10 cellular contexts compared by ENCODE assay signal in genomic region chrX:42094208-42094607, GRCh38.
DNase-seq lines count a peak whose midpoint lies in the region; ATAC-seq lines count a peak whose summit lies in the region.
"Had no signal": no experiment of that assay in that cellular context is flagged by ENCODE, and none has a peak within 500 bp of the region (broad histone marks: within the 10 kb centered on the region; RNA-seq: fewer than 3 reads in every experiment).

No MANE protein-coding gene starts in this region.

- H3K27me3 Mint-ChIP-seq in activated T-helper 1 cell treated with anti-CD3 and anti-CD28 coated beads, Interleukin-12 subunit alpha, Interleukin-12 subunit beta, Interleukin-2, Interleukin-4 antibody, amounts not matched to agents 30 ng/mL and 10 ng/mL and 1 ng/mL, durations not matched to agents 14 hours and 24 hours and 36 hours (ENCODE audit: insufficient read depth): no peaks in the 10 kb centered on the region
- H3K27me3 Mint-ChIP-seq in naive thymus-derived CD8-positive, alpha-beta T cell: no peaks in the 10 kb centered on the region

- H3K4me3 Mint-ChIP-seq in activated T-helper 1 cell treated with anti-CD3 and anti-CD28 coated beads, Interleukin-12 subunit alpha, Interleukin-12 subunit beta, Interleukin-2, Interleukin-4 antibody, amounts not matched to agents 30 ng/mL and 10 ng/mL and 1 ng/mL, durations not matched to agents 14 hours and 24 hours and 36 hours: no peak overlapping the region
- H3K4me3 Mint-ChIP-seq in naive thymus-derived CD8-positive, alpha-beta T cell: peak overlapping the region in 8 of 10 donors; percentile 1 to 65 (median 40)

- H3K27ac Mint-ChIP-seq in activated T-helper 1 cell treated with anti-CD3 and anti-CD28 coated beads, Interleukin-12 subunit alpha, Interleukin-12 subunit beta, Interleukin-2, Interleukin-4 antibody, amounts not matched to agents 30 ng/mL and 10 ng/mL and 1 ng/mL, durations not matched to agents 14 hours and 24 hours and 36 hours: peak overlapping the region; percentile 29
- H3K27ac Mint-ChIP-seq in naive thymus-derived CD8-positive, alpha-beta T cell: peak overlapping the region in 4 of 10 donors; percentile 16 to 40 (median 34)

- ATAC-seq in GM18867 (IDR thresholded peaks at IDR 0.05; ENCODE audit: unreplicated experiment) (peak; percentile 36), HG03378 (IDR thresholded peaks at IDR 0.05; ENCODE audit: unreplicated experiment) (peak; percentile 41), GM19455 (IDR thresholded peaks at IDR 0.05; ENCODE audit: unreplicated experiment) (no peak), HG02678 (IDR thresholded peaks at IDR 0.05; ENCODE audit: unreplicated experiment) (no peak), GM18498 (IDR thresholded peaks at IDR 0.05; ENCODE audit: unreplicated experiment) (no peak)
- peak in 1 of 2 donors; percentile 23 for ATAC-seq in naive thymus-derived CD8-positive, alpha-beta T cell
- ATAC-seq: left colon had no signal

- H3K36me3 Mint-ChIP-seq in activated T-helper 1 cell treated with anti-CD3 and anti-CD28 coated beads, Interleukin-12 subunit alpha, Interleukin-12 subunit beta, Interleukin-2, Interleukin-4 antibody, amounts not matched to agents 30 ng/mL and 10 ng/mL and 1 ng/mL, durations not matched to agents 14 hours and 24 hours and 36 hours (ENCODE audit: low read depth): peaks cover 4% of the 10 kb centered on the region
- H3K36me3 Mint-ChIP-seq in naive thymus-derived CD8-positive, alpha-beta T cell: no peaks in the 10 kb centered on the region

- intact Hi-C loops in activated T-helper 1 cell treated with anti-CD3 and anti-CD28 coated beads, Interleukin-12 subunit alpha, Interleukin-12 subunit beta, Interleukin-2, Interleukin-4 antibody, amounts not matched to agents 30 ng/mL and 10 ng/mL and 1 ng/mL, durations not matched to agents 14 hours and 24 hours and 36 hours (cut with micrococcal nuclease): loop anchor here (5.0 kb wide), 1 partner anchor 172 kb away; the partner anchor contains the start of gene CASK

- POLR2A ChIA-PET in naive thymus-derived CD8-positive, alpha-beta T cell (lab: Charles Lee): no interaction called here

- no peaks in the 10 kb centered on the region for H3K9me3 Mint-ChIP-seq in activated T-helper 1 cell treated with anti-CD3 and anti-CD28 coated beads, Interleukin-12 subunit alpha, Interleukin-12 subunit beta, Interleukin-2, Interleukin-4 antibody, amounts not matched to agents 30 ng/mL and 10 ng/mL and 1 ng/mL, durations not matched to agents 14 hours and 24 hours and 36 hours
- no peaks in the 10 kb centered on the region for H3K9me3 Mint-ChIP-seq in naive thymus-derived CD8-positive, alpha-beta T cell

- peaks cover 28% of the 10 kb centered on the region for H3K4me1 Mint-ChIP-seq in activated T-helper 1 cell treated with anti-CD3 and anti-CD28 coated beads, Interleukin-12 subunit alpha, Interleukin-12 subunit beta, Interleukin-2, Interleukin-4 antibody, amounts not matched to agents 30 ng/mL and 10 ng/mL and 1 ng/mL, durations not matched to agents 14 hours and 24 hours and 36 hours (ENCODE audit: low read depth)
- peaks cover 8 to 15% (median 10%) of the 10 kb centered on the region in 4 donors for H3K4me1 Mint-ChIP-seq in naive thymus-derived CD8-positive, alpha-beta T cell

- no peak for DNase-seq in activated T-helper 1 cell treated with anti-CD3 and anti-CD28 coated beads, Interleukin-12 subunit alpha, Interleukin-12 subunit beta, Interleukin-2, Interleukin-4 antibody, amounts not matched to agents 30 ng/mL and 10 ng/mL and 1 ng/mL, durations not matched to agents 14 hours and 24 hours and 36 hours (ENCODE audit: low spot score)
- no peak for DNase-seq in naive thymus-derived CD8-positive, alpha-beta T cell
- DNase-seq: Kasumi-1, left colon, NCI-H526 treated with DMSO at 0.1 percent for 48 hours had no signal

Comparison
In these comparisons a context has a peak if more than half of its experiments do, and no peak if none do; other contexts are left out.
1. ATAC-seq: peak in GM18867 (single experiment) and HG03378 (single experiment); none in GM19455 (single experiment), HG02678 (single experiment) and GM18498 (single experiment).